Comparison of ENCODE assay signal across 8 cellular contexts in genomic region chr15:37416103-37416502, GRCh38.
"Had no signal": no experiment of that assay in that cellular context is flagged by ENCODE, and none has a peak within 500 bp of the region (broad histone marks: within the 10 kb centered on the region; RNA-seq: fewer than 3 reads in every experiment).

No MANE protein-coding gene starts in this region.

- H3K9ac ChIP-seq: KMS-11 had no signal

- H3K27ac ChIP-seq: KMS-11 had no signal

- FAIRE-seq: H1, H54, HTR-8/SVneo had no signal

- H3K4me2 ChIP-seq: GM23338, KMS-11 had no signal

- ATAC-seq: GM23338 had no signal

- H2AFZ ChIP-seq: GM23338 had no signal

- H3K4me3 ChIP-seq: GM23338 had no signal

- DNase-seq: H9, HCEC 1CT, KBM-7 had no signal
